In genomic region chr3:110989446-110989845, GRCh38 we compare ENCODE assay signal across 21 cellular contexts.
A peak's percentile ranks its signal among the peaks of the same experiment; 100 is the strongest.
DNase-seq lines count a peak whose midpoint lies in the region; ATAC-seq, FAIRE-seq and TF ChIP-seq lines count a peak whose summit lies in the region.
"Had no signal": no experiment of that assay in that cellular context is flagged by ENCODE, and none has a peak within 500 bp of the region (broad histone marks: within the 10 kb centered on the region; RNA-seq: fewer than 3 reads in every experiment).

No MANE protein-coding gene starts in this region.

- H3K36me3 ChIP-seq in IMR-90 (ENCODE audit: control insufficient read depth, insufficient read depth, low read length), result no peaks in the 10 kb centered on the region
- H3K36me3 ChIP-seq: BLaER1 treated with 17β-estradiol and CSF1 and Interleukin-3, amounts not matched to agents 10 nM and 100 nM had no signal

- H2BK5ac ChIP-seq in IMR-90 (ENCODE audit: low read depth, low read length, poor library complexity, severe bottlenecking), result no peak overlapping the region

- no peak for TF ChIP-seq EP300 in A549 (IDR thresholded peaks at IDR 0.05)

- H3K4me2 ChIP-seq in A549, result no peak overlapping the region
- H3K4me2 ChIP-seq in IMR-90 (ENCODE audit: low read depth, low read length), result no peak overlapping the region
- H3K4me2 ChIP-seq: BLaER1 treated with 17β-estradiol and CSF1 and Interleukin-3, amounts not matched to agents 10 nM and 100 nM had no signal

- in situ Hi-C loops in IMR-90 (cut with MboI; ENCODE audit: low sequenced_read_pairs), result no loop called here

- H4K5ac ChIP-seq in IMR-90 (ENCODE audit: low read depth, low read length), result no peak overlapping the region

- no peak overlapping the region for H3K14ac ChIP-seq in IMR-90 (replicated peaks; ENCODE audit: low read depth, low read length)

- no peak overlapping the region for H2AK9ac ChIP-seq in IMR-90 (replicated peaks; ENCODE audit: low read depth, low read length, poor library complexity)

- no peak overlapping the region for H3K4me3 ChIP-seq in A549
- no peak overlapping the region for H3K4me3 ChIP-seq in IMR-90 (ENCODE audit: insufficient read depth, low read depth, low read length)
- H3K4me3 ChIP-seq: BLaER1 treated with 17β-estradiol and CSF1 and Interleukin-3, amounts not matched to agents 10 nM and 100 nM had no signal

- intact Hi-C loops in IMR-90 (cut with micrococcal nuclease), result no loop called here
- intact Hi-C loops in posterior cingulate gyrus (cut with DNase I), result no loop called here

- no peaks in the 10 kb centered on the region for H4K20me1 ChIP-seq in IMR-90 (ENCODE audit: insufficient read depth, low read length)
- H4K20me1 ChIP-seq: BLaER1 treated with 17β-estradiol and CSF1 and Interleukin-3, amounts not matched to agents 10 nM and 100 nM had no signal

- H3K23ac ChIP-seq in IMR-90 (ENCODE audit: low read depth, low read length), result no peak overlapping the region

- dilution Hi-C loops in IMR-90 (cut with HindIII; ENCODE audit: low sequenced_read_pairs, unreplicated experiment), result no loop called here

- H3K56ac ChIP-seq in IMR-90 (ENCODE audit: extremely low read depth, insufficient read depth, low read length), result no peak overlapping the region

- H2BK20ac ChIP-seq in IMR-90 (ENCODE audit: low read depth, low read length), result no peak overlapping the region

- no peak overlapping the region for H2AK5ac ChIP-seq in IMR-90 (ENCODE audit: low read depth, low read length)

- DNase-seq in A549 (ENCODE audit: low read depth in 1 of 2, low spot score in 1 of 2) (no peak), IMR-90 (no peak), NCI-H526 treated with DMSO at 0.1 percent for 48 hours (lab: John Stamatoyannopoulos, UW) (peak; percentile 25), posterior cingulate gyrus (no peak), GOT3 (lab: John Stamatoyannopoulos, UW) (no peak)
- DNase-seq: 8988T; AML-193; Caco-2; Calu3; CD4-positive, alpha-beta T cell; CD8-positive, alpha-beta T cell; DMS79 treated with DMSO at 0.1 percent for 48 hours; GF-D8 had no signal

- H3K27ac ChIP-seq in A549 (no peak overlapping the region), IMR-90 (ENCODE audit: insufficient read depth, low read length) (no peak overlapping the region)
- H3K27ac ChIP-seq: BLaER1 treated with 17β-estradiol and CSF1 and Interleukin-3, amounts not matched to agents 10 nM and 100 nM; C4-2B had no signal

- H3K4me1 ChIP-seq in A549, result no peaks in the 10 kb centered on the region
- H3K4me1 ChIP-seq in IMR-90 (ENCODE audit: control insufficient read depth, insufficient read depth, low read length), result no peaks in the 10 kb centered on the region
- H3K4me1 ChIP-seq: Caco-2 had no signal

- H2AFZ ChIP-seq in IMR-90 (replicated peaks; ENCODE audit: low read length, poor library complexity), result no peak overlapping the region

- no peak for TF ChIP-seq POLR2A in A549 (IDR thresholded peaks at IDR 0.05; ENCODE audit: low read length)
- TF ChIP-seq POLR2A in IMR-90 (IDR thresholded peaks at IDR 0.05; ENCODE audit: low read depth, low read length), result no peak

- H4K8ac ChIP-seq in IMR-90 (ENCODE audit: low read depth in 2 of 2, low read length in 2 of 2), result no peak overlapping the region

- no peak for FAIRE-seq in A549 (lab: Jason Lieb, UNC)
- FAIRE-seq: A204.1, D721Med, G401.6, GM12891, GM19239 had no signal

- WGBS in A549 (ENCODE audit: missing lambda C conversion rate), result 74% methylated on average over 5 of the region's 5 CpGs
- no CpG with 5 or more reads among the region's 5 CpGs for WGBS in IMR-90 (ENCODE audit: extremely low coverage in 2 of 2, insufficient read length in 1 of 2), 2 experiments

- no peaks in the 10 kb centered on the region for H3K9me3 ChIP-seq in A549
- peaks cover 4% of the 10 kb centered on the region; the same call in 1 of the 2 replicates for H3K9me3 ChIP-seq in IMR-90 (ENCODE audit: control insufficient read depth, insufficient read depth, low read length)
- H3K9me3 ChIP-seq: Caco-2 had no signal

- H3K9ac ChIP-seq in IMR-90 (ENCODE audit: low read depth, low read length), result no peak overlapping the region
- H3K9ac ChIP-seq: BLaER1 treated with 17β-estradiol and CSF1 and Interleukin-3, amounts not matched to agents 10 nM and 100 nM had no signal

- no peaks in the 10 kb centered on the region for H3K9me1 ChIP-seq in IMR-90 (ENCODE audit: insufficient read depth, low read length)

- no peak overlapping the region for H2BK15ac ChIP-seq in IMR-90 (ENCODE audit: low read depth, low read length)

- CTCF ChIA-PET in A549 (lab: Yijun Ruan, JAX), result no interaction called here
- CTCF ChIA-PET in IMR-90 (lab: Yijun Ruan, JAX), result no interaction called here

- POLR2A ChIA-PET in A549 (lab: Yijun Ruan, JAX) (no interaction called here), IMR-90 (lab: Charles Lee; ENCODE audit: unreplicated experiment) (no interaction called here)

- TF ChIP-seq CTCF in A549 (IDR thresholded peaks at IDR 0.05), result no peak
- TF ChIP-seq CTCF in IMR-90 (conservative IDR thresholded peaks at IDR 0.05; ENCODE audit: low read depth, low read length), result no peak

- H3K18ac ChIP-seq in IMR-90 (ENCODE audit: low read depth, low read length), result no peak overlapping the region

- no peaks in the 10 kb centered on the region for H3K79me1 ChIP-seq in IMR-90 (ENCODE audit: low read depth in 1 of 2, low read length in 2 of 2)

- TF ChIP-seq RAD21 in A549 (conservative IDR thresholded peaks at IDR 0.05 in 1 of 2, IDR thresholded peaks at IDR 0.05 in 1 of 2), result no peak
- TF ChIP-seq RAD21 in IMR-90 (IDR thresholded peaks at IDR 0.05; ENCODE audit: low read length), result no peak

- BruUV-seq in IMR-90 (replicated peaks; lab: Mats Ljungman, UMichigan), result no TSS peak

- ATAC-seq in A549 (no peak), IMR-90 (ENCODE audit: low read depth) (no peak), HG03521 (IDR thresholded peaks at IDR 0.05; ENCODE audit: unreplicated experiment) (no peak)
- ATAC-seq: CD8-positive, alpha-beta T cell had no signal

- H3K4ac ChIP-seq in IMR-90 (ENCODE audit: low read depth, low read length), result no peak overlapping the region

- no peak overlapping the region for H2BK120ac ChIP-seq in IMR-90 (ENCODE audit: low read depth, low read length)

- no peaks in the 10 kb centered on the region for H3K27me3 ChIP-seq in IMR-90 (ENCODE audit: control insufficient read depth, insufficient read depth, low read length)

- H4K91ac ChIP-seq in IMR-90 (ENCODE audit: insufficient read depth, low read depth, low read length), result no peak overlapping the region

TF ChIP-seq in A549, 52 proteins besides CTCF, POLR2A, EP300 and RAD21:
- TF ChIP-seq MAFK (IDR thresholded peaks at IDR 0.05; ENCODE audit: partially characterized antibody) (peak; percentile 81), KDM5A (IDR thresholded peaks at IDR 0.05) (no peak)

TF ChIP-seq in IMR-90, 13 proteins besides CTCF, POLR2A, EP300 and RAD21:
- TF ChIP-seq USF2 (IDR thresholded peaks at IDR 0.05; ENCODE audit: low read depth, low read length) (no peak), MAFK (IDR thresholded peaks at IDR 0.05; ENCODE audit: low read depth, low read length) (peak; percentile 76)
